1 cellular context compared by ENCODE assay signal in the genomic region with DNA sequence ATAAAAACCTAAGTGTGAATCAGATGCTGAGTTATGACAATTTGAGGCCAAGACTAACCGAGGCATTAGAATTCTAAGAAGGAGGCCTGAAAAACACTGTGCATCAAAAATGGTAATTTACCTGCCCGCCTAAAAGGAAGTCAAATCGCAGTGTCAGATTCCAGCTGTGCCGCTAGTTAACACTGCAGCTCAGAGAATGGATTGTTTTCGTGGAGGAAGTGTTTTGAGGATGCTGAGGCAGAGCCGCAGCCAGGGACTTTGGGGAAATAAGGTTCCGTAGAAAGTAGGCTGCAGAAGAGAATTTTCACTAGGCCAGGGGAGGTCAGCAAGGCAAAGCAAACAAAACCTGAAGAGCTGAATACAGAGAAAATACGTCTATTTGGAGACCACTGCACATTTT.
TF ChIP-seq lines count a peak whose summit lies in the region.

No MANE protein-coding gene starts in this region.

TF ChIP-seq in GM23338, 12 proteins besides CTCF, POLR2A, EP300 and RAD21 (continued from another document):
- TF ChIP-seq, protein P1, sequence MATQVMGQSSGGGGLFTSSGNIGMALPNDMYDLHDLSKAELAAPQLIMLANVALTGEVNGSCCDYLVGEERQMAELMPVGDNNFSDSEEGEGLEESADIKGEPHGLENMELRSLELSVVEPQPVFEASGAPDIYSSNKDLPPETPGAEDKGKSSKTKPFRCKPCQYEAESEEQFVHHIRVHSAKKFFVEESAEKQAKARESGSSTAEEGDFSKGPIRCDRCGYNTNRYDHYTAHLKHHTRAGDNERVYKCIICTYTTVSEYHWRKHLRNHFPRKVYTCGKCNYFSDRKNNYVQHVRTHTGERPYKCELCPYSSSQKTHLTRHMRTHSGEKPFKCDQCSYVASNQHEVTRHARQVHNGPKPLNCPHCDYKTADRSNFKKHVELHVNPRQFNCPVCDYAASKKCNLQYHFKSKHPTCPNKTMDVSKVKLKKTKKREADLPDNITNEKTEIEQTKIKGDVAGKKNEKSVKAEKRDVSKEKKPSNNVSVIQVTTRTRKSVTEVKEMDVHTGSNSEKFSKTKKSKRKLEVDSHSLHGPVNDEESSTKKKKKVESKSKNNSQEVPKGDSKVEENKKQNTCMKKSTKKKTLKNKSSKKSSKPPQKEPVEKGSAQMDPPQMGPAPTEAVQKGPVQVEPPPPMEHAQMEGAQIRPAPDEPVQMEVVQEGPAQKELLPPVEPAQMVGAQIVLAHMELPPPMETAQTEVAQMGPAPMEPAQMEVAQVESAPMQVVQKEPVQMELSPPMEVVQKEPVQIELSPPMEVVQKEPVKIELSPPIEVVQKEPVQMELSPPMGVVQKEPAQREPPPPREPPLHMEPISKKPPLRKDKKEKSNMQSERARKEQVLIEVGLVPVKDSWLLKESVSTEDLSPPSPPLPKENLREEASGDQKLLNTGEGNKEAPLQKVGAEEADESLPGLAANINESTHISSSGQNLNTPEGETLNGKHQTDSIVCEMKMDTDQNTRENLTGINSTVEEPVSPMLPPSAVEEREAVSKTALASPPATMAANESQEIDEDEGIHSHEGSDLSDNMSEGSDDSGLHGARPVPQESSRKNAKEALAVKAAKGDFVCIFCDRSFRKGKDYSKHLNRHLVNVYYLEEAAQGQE (IDR thresholded peaks at IDR 0.05; ENCODE audit: unreplicated experiment) = no peak
- TF ChIP-seq ZNF114 (CRISPR knock-in tag; IDR thresholded peaks at IDR 0.05) (no peak), NANOG (IDR thresholded peaks at IDR 0.05; ENCODE audit: borderline replicate concordance) (no peak), JUNB (IDR thresholded peaks at IDR 0.05; ENCODE audit: unreplicated experiment) (no peak), ZNF331 (CRISPR knock-in tag; IDR thresholded peaks at IDR 0.05; ENCODE audit: low read depth) (no peak), EZH2phosphoT487 (IDR thresholded peaks at IDR 0.05; ENCODE audit: unreplicated experiment) (no peak), CREB1 (CRISPR knock-in tag; IDR thresholded peaks at IDR 0.05; ENCODE audit: low read depth) (no peak)
- TF ChIP-seq, protein P2, sequence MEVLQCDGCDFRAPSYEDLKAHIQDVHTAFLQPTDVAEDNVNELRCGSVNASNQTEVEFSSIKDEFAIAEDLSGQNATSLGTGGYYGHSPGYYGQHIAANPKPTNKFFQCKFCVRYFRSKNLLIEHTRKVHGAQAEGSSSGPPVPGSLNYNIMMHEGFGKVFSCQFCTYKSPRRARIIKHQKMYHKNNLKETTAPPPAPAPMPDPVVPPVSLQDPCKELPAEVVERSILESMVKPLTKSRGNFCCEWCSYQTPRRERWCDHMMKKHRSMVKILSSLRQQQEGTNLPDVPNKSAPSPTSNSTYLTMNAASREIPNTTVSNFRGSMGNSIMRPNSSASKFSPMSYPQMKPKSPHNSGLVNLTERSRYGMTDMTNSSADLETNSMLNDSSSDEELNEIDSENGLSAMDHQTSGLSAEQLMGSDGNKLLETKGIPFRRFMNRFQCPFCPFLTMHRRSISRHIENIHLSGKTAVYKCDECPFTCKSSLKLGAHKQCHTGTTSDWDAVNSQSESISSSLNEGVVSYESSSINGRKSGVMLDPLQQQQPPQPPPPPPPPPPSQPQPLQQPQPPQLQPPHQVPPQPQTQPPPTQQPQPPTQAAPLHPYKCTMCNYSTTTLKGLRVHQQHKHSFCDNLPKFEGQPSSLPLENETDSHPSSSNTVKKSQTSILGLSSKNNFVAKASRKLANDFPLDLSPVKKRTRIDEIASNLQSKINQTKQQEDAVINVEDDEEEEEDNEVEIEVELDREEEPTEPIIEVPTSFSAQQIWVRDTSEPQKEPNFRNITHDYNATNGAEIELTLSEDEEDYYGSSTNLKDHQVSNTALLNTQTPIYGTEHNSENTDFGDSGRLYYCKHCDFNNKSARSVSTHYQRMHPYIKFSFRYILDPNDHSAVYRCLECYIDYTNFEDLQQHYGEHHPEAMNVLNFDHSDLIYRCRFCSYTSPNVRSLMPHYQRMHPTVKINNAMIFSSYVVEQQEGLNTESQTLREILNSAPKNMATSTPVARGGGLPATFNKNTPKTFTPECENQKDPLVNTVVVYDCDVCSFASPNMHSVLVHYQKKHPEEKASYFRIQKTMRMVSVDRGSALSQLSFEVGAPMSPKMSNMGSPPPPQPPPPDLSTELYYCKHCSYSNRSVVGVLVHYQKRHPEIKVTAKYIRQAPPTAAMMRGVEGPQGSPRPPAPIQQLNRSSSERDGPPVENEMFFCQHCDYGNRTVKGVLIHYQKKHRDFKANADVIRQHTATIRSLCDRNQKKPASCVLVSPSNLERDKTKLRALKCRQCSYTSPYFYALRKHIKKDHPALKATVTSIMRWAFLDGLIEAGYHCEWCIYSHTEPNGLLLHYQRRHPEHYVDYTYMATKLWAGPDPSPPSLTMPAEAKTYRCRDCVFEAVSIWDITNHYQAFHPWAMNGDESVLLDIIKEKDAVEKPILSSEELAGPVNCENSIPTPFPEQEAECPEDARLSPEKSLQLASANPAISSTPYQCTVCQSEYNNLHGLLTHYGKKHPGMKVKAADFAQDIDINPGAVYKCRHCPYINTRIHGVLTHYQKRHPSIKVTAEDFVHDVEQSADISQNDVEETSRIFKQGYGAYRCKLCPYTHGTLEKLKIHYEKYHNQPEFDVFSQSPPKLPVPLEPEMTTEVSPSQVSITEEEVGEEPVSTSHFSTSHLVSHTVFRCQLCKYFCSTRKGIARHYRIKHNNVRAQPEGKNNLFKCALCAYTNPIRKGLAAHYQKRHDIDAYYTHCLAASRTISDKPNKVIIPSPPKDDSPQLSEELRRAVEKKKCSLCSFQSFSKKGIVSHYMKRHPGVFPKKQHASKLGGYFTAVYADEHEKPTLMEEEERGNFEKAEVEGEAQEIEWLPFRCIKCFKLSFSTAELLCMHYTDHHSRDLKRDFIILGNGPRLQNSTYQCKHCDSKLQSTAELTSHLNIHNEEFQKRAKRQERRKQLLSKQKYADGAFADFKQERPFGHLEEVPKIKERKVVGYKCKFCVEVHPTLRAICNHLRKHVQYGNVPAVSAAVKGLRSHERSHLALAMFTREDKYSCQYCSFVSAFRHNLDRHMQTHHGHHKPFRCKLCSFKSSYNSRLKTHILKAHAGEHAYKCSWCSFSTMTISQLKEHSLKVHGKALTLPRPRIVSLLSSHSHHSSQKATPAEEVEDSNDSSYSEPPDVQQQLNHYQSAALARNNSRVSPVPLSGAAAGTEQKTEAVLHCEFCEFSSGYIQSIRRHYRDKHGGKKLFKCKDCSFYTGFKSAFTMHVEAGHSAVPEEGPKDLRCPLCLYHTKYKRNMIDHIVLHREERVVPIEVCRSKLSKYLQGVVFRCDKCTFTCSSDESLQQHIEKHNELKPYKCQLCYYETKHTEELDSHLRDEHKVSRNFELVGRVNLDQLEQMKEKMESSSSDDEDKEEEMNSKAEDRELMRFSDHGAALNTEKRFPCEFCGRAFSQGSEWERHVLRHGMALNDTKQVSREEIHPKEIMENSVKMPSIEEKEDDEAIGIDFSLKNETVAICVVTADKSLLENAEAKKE (CRISPR knock-in tag; IDR thresholded peaks at IDR 0.05) = no peak
